1 cellular context compared by ENCODE assay signal in the genomic region with DNA sequence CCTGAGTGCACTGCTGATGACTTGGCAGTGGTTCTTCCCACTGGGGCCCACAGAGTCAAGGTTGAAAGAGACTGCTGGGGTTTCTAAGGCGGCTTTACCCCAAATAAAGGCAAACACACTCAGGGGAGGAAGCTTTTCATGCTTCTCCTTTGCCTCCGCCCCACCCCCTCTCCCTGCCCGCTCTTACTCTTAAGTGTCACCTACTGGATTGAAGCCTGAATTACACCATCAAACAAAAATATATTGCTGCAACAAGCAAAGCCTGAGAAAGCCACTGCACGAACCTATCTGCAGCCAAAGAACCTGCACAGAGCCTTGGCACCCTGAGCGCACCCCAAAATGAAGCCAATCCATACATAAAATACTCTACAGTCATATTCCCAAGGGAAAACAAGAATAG.
TF ChIP-seq lines count a peak whose summit lies in the region.

No MANE protein-coding gene starts in this region.

TF ChIP-seq in HepG2, 621 proteins besides CTCF, POLR2A, EP300 and RAD21 (continued from another document):
- TF ChIP-seq, protein P1, sequence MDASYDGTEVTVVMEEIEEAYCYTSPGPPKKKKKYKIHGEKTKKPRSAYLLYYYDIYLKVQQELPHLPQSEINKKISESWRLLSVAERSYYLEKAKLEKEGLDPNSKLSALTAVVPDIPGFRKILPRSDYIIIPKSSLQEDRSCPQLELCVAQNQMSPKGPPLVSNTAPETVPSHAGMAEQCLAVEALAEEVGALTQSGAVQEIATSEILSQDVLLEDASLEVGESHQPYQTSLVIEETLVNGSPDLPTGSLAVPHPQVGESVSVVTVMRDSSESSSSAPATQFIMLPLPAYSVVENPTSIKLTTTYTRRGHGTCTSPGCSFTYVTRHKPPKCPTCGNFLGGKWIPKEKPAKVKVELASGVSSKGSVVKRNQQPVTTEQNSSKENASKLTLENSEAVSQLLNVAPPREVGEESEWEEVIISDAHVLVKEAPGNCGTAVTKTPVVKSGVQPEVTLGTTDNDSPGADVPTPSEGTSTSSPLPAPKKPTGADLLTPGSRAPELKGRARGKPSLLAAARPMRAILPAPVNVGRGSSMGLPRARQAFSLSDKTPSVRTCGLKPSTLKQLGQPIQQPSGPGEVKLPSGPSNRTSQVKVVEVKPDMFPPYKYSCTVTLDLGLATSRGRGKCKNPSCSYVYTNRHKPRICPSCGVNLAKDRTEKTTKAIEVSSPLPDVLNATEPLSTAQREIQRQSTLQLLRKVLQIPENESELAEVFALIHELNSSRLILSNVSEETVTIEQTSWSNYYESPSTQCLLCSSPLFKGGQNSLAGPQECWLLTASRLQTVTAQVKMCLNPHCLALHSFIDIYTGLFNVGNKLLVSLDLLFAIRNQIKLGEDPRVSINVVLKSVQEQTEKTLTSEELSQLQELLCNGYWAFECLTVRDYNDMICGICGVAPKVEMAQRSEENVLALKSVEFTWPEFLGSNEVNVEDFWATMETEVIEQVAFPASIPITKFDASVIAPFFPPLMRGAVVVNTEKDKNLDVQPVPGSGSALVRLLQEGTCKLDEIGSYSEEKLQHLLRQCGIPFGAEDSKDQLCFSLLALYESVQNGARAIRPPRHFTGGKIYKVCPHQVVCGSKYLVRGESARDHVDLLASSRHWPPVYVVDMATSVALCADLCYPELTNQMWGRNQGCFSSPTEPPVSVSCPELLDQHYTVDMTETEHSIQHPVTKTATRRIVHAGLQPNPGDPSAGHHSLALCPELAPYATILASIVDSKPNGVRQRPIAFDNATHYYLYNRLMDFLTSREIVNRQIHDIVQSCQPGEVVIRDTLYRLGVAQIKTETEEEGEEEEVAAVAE (CRISPR knock-in tag; IDR thresholded peaks at IDR 0.05; ENCODE audit: borderline replicate concordance) = no peak
